In the genomic region with DNA sequence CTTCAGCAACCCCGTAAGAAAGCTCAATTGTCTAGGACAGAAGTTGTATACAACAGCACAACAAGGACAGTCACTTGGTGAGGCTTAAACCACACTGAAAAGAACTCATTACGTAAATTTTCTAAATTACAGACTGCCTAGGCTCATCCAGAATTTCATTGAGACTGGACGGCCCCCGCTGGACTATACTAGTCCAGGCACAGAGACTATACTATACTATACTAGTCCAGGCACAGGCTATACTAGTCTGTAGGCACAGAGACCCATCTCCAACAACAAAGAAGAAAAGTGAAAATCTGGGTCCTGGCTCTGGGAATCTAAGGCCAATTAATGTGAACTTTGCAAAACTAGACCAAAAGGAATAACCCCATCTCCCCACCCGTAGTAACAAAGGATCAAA, we compare ENCODE assay signal across 9 cellular contexts. TPM values are rescaled to one million over a fixed set of nuclear protein-coding genes. Genes with fewer than 3 reads are reported as not detected.
DNase-seq lines count a peak whose midpoint lies in the region; ATAC-seq and TF ChIP-seq lines count a peak whose summit lies in the region.
"Had no signal": no experiment of that assay in that cellular context is flagged by ENCODE, and none has a peak within 500 bp of the region (broad histone marks: within the 10 kb centered on the region; RNA-seq: fewer than 3 reads in every experiment).

No MANE protein-coding gene starts in this region.

- H3K9me3 ChIP-seq in SJCRH30 (replicated peaks): 0 out of 2 replicates have a peak, but pooled peaks cover 2% of the 10 kb centered on the region

- H3K27ac ChIP-seq in SJCRH30 (peak overlapping the region; percentile 51), rectal smooth muscle tissue (ENCODE audit: low read depth, low read length) (peak overlapping the region; percentile 68)

- no peak for ATAC-seq in HG03439 (IDR thresholded peaks at IDR 0.05; ENCODE audit: unreplicated experiment)
- no peak for ATAC-seq in GM18907 (IDR thresholded peaks at IDR 0.05; ENCODE audit: unreplicated experiment)

- peak overlapping the region; percentile 25 for H3K9ac ChIP-seq in rectal smooth muscle tissue (ENCODE audit: low read length)

- no peak for TF ChIP-seq CTCF in GM12875 (IDR thresholded peaks at IDR 0.05; ENCODE audit: borderline replicate concordance, insufficient read depth, low read depth, low read length)
- TF ChIP-seq CTCF in fibroblast of pulmonary artery (IDR thresholded peaks at IDR 0.05; ENCODE audit: low read length, missing control alignments): no peak
- TF ChIP-seq CTCF in GM13976 (IDR thresholded peaks at IDR 0.05; ENCODE audit: borderline replicate concordance, control extremely low read depth, extremely low read depth, insufficient read depth, missing control alignments): no peak

- DNase-seq in SJCRH30 (no peak), fibroblast of pulmonary artery (ENCODE audit: low read depth) (no peak), ACHN (no peak), GM13976 (ENCODE audit: low spot score) (no peak)

- H3K36me3 ChIP-seq in SJCRH30: no peaks in the 10 kb centered on the region
- H3K36me3 ChIP-seq in rectal smooth muscle tissue (ENCODE audit: control insufficient read depth, insufficient read depth, low read length): peaks cover 11% of the 10 kb centered on the region

- H3K27me3 ChIP-seq in SJCRH30 (no peaks in the 10 kb centered on the region), rectal smooth muscle tissue (ENCODE audit: control insufficient read depth, insufficient read depth, low read length) (no peaks in the 10 kb centered on the region)

- H3K4me3 ChIP-seq in GM12875 (ENCODE audit: low read depth, low read length): peak overlapping the region; percentile 69
- peak overlapping the region; percentile 76 for H3K4me3 ChIP-seq in SJCRH30
- H3K4me3 ChIP-seq in fibroblast of pulmonary artery (replicated peaks; ENCODE audit: low read depth, low read length): peak overlapping the region; percentile 86
- H3K4me3 ChIP-seq in rectal smooth muscle tissue (ENCODE audit: low read length): peak overlapping the region; percentile 88

- in situ Hi-C loops in ACHN (cut with HindIII; ENCODE audit: low pct_ligation_motif_present, low pct_unique_long_range_greater_than_20kb, low sequenced_read_pairs) (no loop called here), GM13976 (cut with MboI; ENCODE audit: low sequenced_read_pairs, unreplicated experiment) (no loop called here)

- H3K4me1 ChIP-seq in SJCRH30 (no peaks in the 10 kb centered on the region), rectal smooth muscle tissue (ENCODE audit: control insufficient read depth, insufficient read depth, low read length) (peaks cover 3% of the 10 kb centered on the region)

RNA-seq across cellular contexts. Expression of a gene that starts 0.7 kb away (rescaled TPM):
- total RNA-seq in SJCRH30 (2014; rRNA removed; shearing (Covaris generic)): 10.4 and 12.3 TPM in 2 replicates

RNA-seq across cellular contexts. Expression of a gene that starts 38.8 kb away (rescaled TPM):
- total RNA-seq in SJCRH30 (2014; rRNA removed; shearing (Covaris generic)): 6.8 TPM in 2 replicates

RNA-seq across cellular contexts. Expression of a gene that starts 51.7 kb away (rescaled TPM):
- total RNA-seq in SJCRH30 (2014; rRNA removed; shearing (Covaris generic)): not detected in 2 replicates
- total RNA-seq: RPMI7951 had no signal
